In the genomic region with DNA sequence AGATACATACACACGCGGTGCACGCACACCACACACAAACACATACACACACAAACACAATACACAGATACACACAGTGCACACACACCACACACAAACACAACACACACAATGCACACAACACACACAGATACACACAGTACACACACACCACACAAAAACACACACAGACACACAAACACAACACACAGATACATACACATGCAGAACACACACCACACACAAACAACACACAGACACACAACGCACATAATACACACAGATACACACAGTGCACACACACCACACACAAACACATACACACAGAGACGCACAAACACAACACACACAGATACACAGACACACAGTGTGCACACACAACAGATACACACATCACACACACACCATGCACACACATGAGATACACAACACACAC, we compare ENCODE assay signal across 26 cellular contexts. TPM values are rescaled to one million over a fixed set of nuclear protein-coding genes. Genes with fewer than 3 reads are reported as not detected.
"Had no signal": no experiment of that assay in that cellular context is flagged by ENCODE, and none has a peak within 500 bp of the region (broad histone marks: within the 10 kb centered on the region; RNA-seq: fewer than 3 reads in every experiment).

No MANE protein-coding gene starts in this region.

- H3K27ac ChIP-seq: VCaP had no signal

- H3K4me1 Mint-ChIP-seq: activated CD4-positive, alpha-beta memory T cell treated with anti-CD3 and anti-CD28 coated beads, Interleukin-2, amount 10 ng/mL, durations not matched to agents 7 days and 5 days; activated naive CD4-positive, alpha-beta T cell treated with anti-CD3 and anti-CD28 coated beads, Interleukin-2, amount 10 ng/mL, durations not matched to agents 7 days and 5 days had no signal

- H3K4me3 Mint-ChIP-seq: activated CD4-positive, alpha-beta memory T cell treated with anti-CD3 and anti-CD28 coated beads, Interleukin-2, amount 10 ng/mL, durations not matched to agents 7 days and 5 days; activated CD8-positive, alpha-beta memory T cell treated with anti-CD3 and anti-CD28 coated beads, Interleukin-2, amount 10 ng/mL, durations not matched to agents 7 days and 5 days; activated naive CD4-positive, alpha-beta T cell treated with anti-CD3 and anti-CD28 coated beads, Interleukin-2, amount 10 ng/mL, durations not matched to agents 7 days and 5 days; activated naive CD8-positive, alpha-beta T cell; activated naive CD8-positive, alpha-beta T cell treated with anti-CD3 and anti-CD28 coated beads, Interleukin-2, amount 50 U/mL, for 24 hours; brain had no signal

- H3K27me3 Mint-ChIP-seq: activated CD4-positive, alpha-beta memory T cell treated with anti-CD3 and anti-CD28 coated beads, Interleukin-2, amount 10 ng/mL, durations not matched to agents 7 days and 5 days; activated CD8-positive, alpha-beta memory T cell treated with anti-CD3 and anti-CD28 coated beads, Interleukin-2, amount 10 ng/mL, durations not matched to agents 7 days and 5 days; activated naive CD8-positive, alpha-beta T cell treated with anti-CD3 and anti-CD28 coated beads, Interleukin-2, amount 50 U/mL, for 24 hours had no signal

- ATAC-seq: activated CD8-positive, alpha-beta memory T cell treated with anti-CD3 and anti-CD28 coated beads, Interleukin-2, amount 10 ng/mL, durations not matched to agents 7 days and 5 days; activated naive CD8-positive, alpha-beta T cell treated with anti-CD3 and anti-CD28 coated beads, Interleukin-2, amount 50 U/mL, for 24 hours had no signal

- DNase-seq: activated CD4-positive, alpha-beta memory T cell treated with anti-CD3 and anti-CD28 coated beads, Interleukin-2, amount 10 ng/mL, durations not matched to agents 7 days and 5 days; activated CD4-positive, alpha-beta T cell treated with anti-CD3 and anti-CD28 coated beads for 1 hour; activated CD4-positive, alpha-beta T cell treated with anti-CD3 and anti-CD28 coated beads for 48 hours; activated CD4-positive, CD25-positive, alpha-beta regulatory T cell; activated CD8-positive, alpha-beta memory T cell treated with anti-CD3 and anti-CD28 coated beads for 24 hours; activated CD8-positive, alpha-beta memory T cell treated with anti-CD3 and anti-CD28 coated beads, Interleukin-2, amount 10 ng/mL, durations not matched to agents 7 days and 5 days; activated CD8-positive, alpha-beta memory T cell treated with anti-CD3 and anti-CD28 coated beads, Interleukin-2, amount 50 U/mL, for 48 hours; activated effector memory CD4-positive, alpha-beta T cell treated with Interleukin-2 at 50 U/mL for 16 hours; activated naive CD8-positive, alpha-beta T cell treated with anti-CD3 and anti-CD28 coated beads, Interleukin-2, amount 50 U/mL, for 24 hours; activated T-cell treated with anti-CD3 and anti-CD28 coated beads, Interleukin-2, amount 50 U/mL, for 48 hours; anterior cingulate cortex; caudate nucleus; cerebellar nuclear complex; MM.1S; MV-4-11; Right ventricle myocardium superior; SW 1271; T-helper 1 cell; T-helper 2 cell; T-helper 9 cell had no signal

- H3K27ac Mint-ChIP-seq: activated CD4-positive, alpha-beta memory T cell treated with anti-CD3 and anti-CD28 coated beads, Interleukin-2, amount 10 ng/mL, durations not matched to agents 7 days and 5 days; activated CD8-positive, alpha-beta memory T cell treated with anti-CD3 and anti-CD28 coated beads, Interleukin-2, amount 10 ng/mL, durations not matched to agents 7 days and 5 days; activated naive CD4-positive, alpha-beta T cell treated with anti-CD3 and anti-CD28 coated beads, Interleukin-2, amount 10 ng/mL, durations not matched to agents 7 days and 5 days; activated naive CD8-positive, alpha-beta T cell; activated naive CD8-positive, alpha-beta T cell treated with anti-CD3 and anti-CD28 coated beads, Interleukin-2, amount 50 U/mL, for 24 hours; brain had no signal

RNA-seq across cellular contexts. Expression of gene CCDC187, which starts 5.9 kb away (rescaled TPM):
- total RNA-seq: activated CD4-positive, alpha-beta memory T cell treated with anti-CD3 and anti-CD28 coated beads, Interleukin-2, amount 10 ng/mL, durations not matched to agents 7 days and 5 days; activated CD8-positive, alpha-beta memory T cell treated with anti-CD3 and anti-CD28 coated beads, Interleukin-2, amount 10 ng/mL, durations not matched to agents 7 days and 5 days; bronchial epithelial cell; OCI-LY7; Right ventricle myocardium superior had no signal

RNA-seq across cellular contexts. Expression of gene GPSM1, which starts 17.5 kb away (rescaled TPM):
- total RNA-seq: OCI-LY7 had no signal
